23 cellular contexts compared by ENCODE assay signal in the genomic region with DNA sequence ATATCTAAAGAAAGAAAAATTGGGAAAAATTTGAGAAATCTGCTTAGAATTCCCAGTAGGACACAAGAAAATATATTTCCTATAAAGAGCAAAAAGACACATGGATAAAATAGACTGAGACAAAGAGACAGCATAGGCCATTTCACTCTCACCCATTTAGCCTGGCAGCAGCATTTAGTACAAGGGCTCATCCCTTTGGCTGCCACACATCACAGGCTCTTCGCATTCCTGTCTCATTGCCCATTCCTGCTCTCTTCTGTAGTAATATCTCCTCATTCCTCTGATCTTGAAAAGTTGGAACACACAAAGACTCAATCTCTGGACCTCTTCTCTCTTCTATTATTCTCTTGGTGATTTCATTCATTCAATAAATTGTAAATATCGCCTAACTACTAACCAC.
DNase-seq lines count a peak whose midpoint lies in the region; ATAC-seq and TF ChIP-seq lines count a peak whose summit lies in the region.
"Had no signal": no experiment of that assay in that cellular context is flagged by ENCODE, and none has a peak within 500 bp of the region (broad histone marks: within the 10 kb centered on the region; RNA-seq: fewer than 3 reads in every experiment).

No MANE protein-coding gene starts in this region.

- no peak overlapping the region for H3K27ac Mint-ChIP-seq in natural killer cell
- H3K27ac Mint-ChIP-seq: B cell; CD4-positive, alpha-beta T cell; CD8-positive, alpha-beta T cell had no signal

- H3K27me3 Mint-ChIP-seq in natural killer cell (ENCODE audit: low read depth in 2 of 2), result no peaks in the 10 kb centered on the region
- H3K27me3 Mint-ChIP-seq: B cell; CD4-positive, alpha-beta T cell had no signal

- H3K27me3 ChIP-seq in right atrium auricular region (no peaks in the 10 kb centered on the region), right cardiac atrium (ENCODE audit: control insufficient read depth, insufficient read depth) (no peaks in the 10 kb centered on the region)
- H3K27me3 ChIP-seq: BLaER1 treated with 17β-estradiol and CSF1 and Interleukin-3, amounts not matched to agents 10 nM and 100 nM had no signal

- H3K9me3 Mint-ChIP-seq in natural killer cell, result peaks cover 14 to 15% of the 10 kb centered on the region in 2 donors

- 78% methylated on average over 2 of the region's 2 CpGs for WGBS in right cardiac atrium

- H3K9me3 ChIP-seq in right atrium auricular region (no peaks in the 10 kb centered on the region), right cardiac atrium (ENCODE audit: control insufficient read depth, low read length) (no peaks in the 10 kb centered on the region)

- ATAC-seq in Right ventricle myocardium inferior, result peak; percentile 60
- ATAC-seq in left cardiac atrium, result peak; percentile 72 to 92
- ATAC-seq in right cardiac atrium, result peak; percentile 67 to 85
- ATAC-seq in natural killer cell, result no peak
- ATAC-seq: A549; CD8-positive, alpha-beta T cell; GM12878 had no signal

- no peaks in the 10 kb centered on the region for H3K4me1 Mint-ChIP-seq in natural killer cell
- H3K4me1 Mint-ChIP-seq: B cell had no signal

- H3K36me3 ChIP-seq in right atrium auricular region, result no peaks in the 10 kb centered on the region
- H3K36me3 ChIP-seq: BLaER1 treated with 17β-estradiol and CSF1 and Interleukin-3, amounts not matched to agents 10 nM and 100 nM had no signal

- H3K27ac ChIP-seq in right atrium auricular region, result peak overlapping the region in 1 of 2 donors; percentile 24
- H3K27ac ChIP-seq in right cardiac atrium (ENCODE audit: low read length), result no peak overlapping the region
- H3K27ac ChIP-seq: 22Rv1; A549; BLaER1 treated with 17β-estradiol and CSF1 and Interleukin-3, amounts not matched to agents 10 nM and 100 nM; C4-2B had no signal

- intact Hi-C loops in Right ventricle myocardium inferior (cut with DNase I), result no loop called here
- intact Hi-C loops in cardiac septum (cut with DNase I), result no loop called here
- intact Hi-C loops in left cardiac atrium (cut with DNase I), result no loop called here
- intact Hi-C loops in right cardiac atrium (cut with DNase I), result no loop called here
- intact Hi-C loops in natural killer cell (cut with micrococcal nuclease), result no loop called here

- no peak for TF ChIP-seq CTCF in right atrium auricular region (IDR thresholded peaks at IDR 0.05)
- TF ChIP-seq CTCF in natural killer cell (IDR thresholded peaks at IDR 0.05), result no peak

- H3K4me3 Mint-ChIP-seq in natural killer cell, result no peak overlapping the region
- H3K4me3 Mint-ChIP-seq: B cell; CD4-positive, alpha-beta T cell; CD8-positive, alpha-beta T cell had no signal

- H3K4me1 ChIP-seq in right atrium auricular region (no peaks in the 10 kb centered on the region), right cardiac atrium (ENCODE audit: control insufficient read depth, insufficient read depth, low read length) (no peaks in the 10 kb centered on the region)
- H3K4me1 ChIP-seq: A549; BLaER1 treated with 17β-estradiol and CSF1 and Interleukin-3, amounts not matched to agents 10 nM and 100 nM had no signal

- DNase-seq in Right ventricle myocardium inferior (ENCODE audit: missing footprints) (no peak), cardiac septum (ENCODE audit: low spot score) (no peak), left cardiac atrium (no peak), right atrium auricular region (ENCODE audit: low spot score) (no peak), right cardiac atrium (no peak), natural killer cell (no peak), NCI-H1417 (lab: John Stamatoyannopoulos, UW) (no peak)
- DNase-seq: AML-193; CD4-positive, alpha-beta T cell; CD8-positive, alpha-beta T cell; DMS 273 treated with DMSO at 0.1 percent for 48 hours; DMS153; DMS53; DMS79; DND-41; EL; GDM1 had no signal

- H3K4me3 ChIP-seq in right atrium auricular region (no peak overlapping the region), right cardiac atrium (ENCODE audit: low read length) (no peak overlapping the region)
- H3K4me3 ChIP-seq: A549; BLaER1 treated with 17β-estradiol and CSF1 and Interleukin-3, amounts not matched to agents 10 nM and 100 nM; GM12878 had no signal

- no peaks in the 10 kb centered on the region for H3K36me3 Mint-ChIP-seq in natural killer cell
- H3K36me3 Mint-ChIP-seq: CD8-positive, alpha-beta T cell had no signal

Comparison
In these comparisons a context has a peak if more than half of its experiments do, and no peak if none do; other contexts are left out.
1. ATAC-seq: peak in Right ventricle myocardium inferior (single experiment), left cardiac atrium (2 of 2) and right cardiac atrium (2 of 2); none in natural killer cell (0 of 3).